Comparison of ENCODE assay signal across 26 cellular contexts in genomic region chr1:44497422-44498170, GRCh38.
"Had no signal": no experiment of that assay in that cellular context is flagged by ENCODE, and none has a peak within 500 bp of the region (broad histone marks: within the 10 kb centered on the region; RNA-seq: fewer than 3 reads in every experiment).

No MANE protein-coding gene starts in this region.

- H3K27ac ChIP-seq: body of pancreas, coronary artery, gastrocnemius medialis, hepatocyte, stomach, testis, uterus, VCaP had no signal

- DNase-seq: activated CD4-positive, alpha-beta T cell treated with anti-CD3 and anti-CD28 coated beads for 4 hours; activated CD4-positive, alpha-beta T cell treated with anti-CD3 and anti-CD28 coated beads, Interleukin-2, amount 50 U/mL, for 4 hours; activated effector memory CD4-positive, alpha-beta T cell treated with Interleukin-2 at 50 U/mL for 16 hours; activated naive CD4-positive, alpha-beta T cell treated with Interleukin-2 at 50 U/mL for 16 hours; activated T-cell treated with anti-CD3 and anti-CD28 coated beads for 4 hours; aorta; cerebellar nuclear complex; effector memory CD8-positive, alpha-beta T cell; erythroblast; gastrocnemius medialis; glutamatergic neuron; islet precursor cell; left colon; mammary epithelial cell; right cardiac atrium; stimulated activated CD4-positive, alpha-beta T cell treated with anti-CD3 and anti-CD28 coated beads, Interleukin-15, amount 100 ng/mL, for 24 hours; stimulated activated CD4-positive, alpha-beta T cell treated with anti-CD3 and anti-CD28 coated beads, Interleukin-2, amount 100 ng/mL, for 24 hours; stimulated activated naive B cell treated with anti-CD40 and anti-IgM and Interleukin-4, amounts not matched to agents 10 μg/mL and 1 μg/mL and 100 μg/mL, for 72 hours; stomach; testis; trophoblast cell; uterus had no signal

- ATAC-seq: body of pancreas; effector memory CD8-positive, alpha-beta T cell; left colon; stimulated activated naive B cell treated with anti-CD40 and anti-IgM and Interleukin-4, amounts not matched to agents 10 μg/mL and 1 μg/mL and 100 μg/mL, for 72 hours had no signal
